ENCODE assay signal across 10 cellular contexts in the genomic region with DNA sequence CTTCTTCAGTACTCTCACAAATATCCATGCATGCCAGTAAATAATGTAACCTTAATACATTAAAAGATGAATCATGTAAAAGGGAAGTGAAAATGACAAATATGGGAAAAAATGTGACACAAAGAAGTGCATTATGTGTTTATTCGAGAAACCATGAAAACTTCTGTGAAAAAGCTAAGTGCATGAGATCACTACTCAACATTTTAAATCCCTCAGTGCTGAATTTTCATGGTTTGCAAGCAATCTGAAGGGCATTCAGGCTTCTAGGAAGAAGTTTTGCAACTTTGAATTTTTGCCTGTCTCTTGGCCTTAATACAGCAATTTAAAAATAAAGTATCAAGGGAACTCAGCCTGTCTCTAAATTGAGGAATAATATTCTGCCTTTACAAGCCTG.
DNase-seq lines count a peak whose midpoint lies in the region; ATAC-seq and TF ChIP-seq lines count a peak whose summit lies in the region.
"Had no signal": no experiment of that assay in that cellular context is flagged by ENCODE, and none has a peak within 500 bp of the region (broad histone marks: within the 10 kb centered on the region; RNA-seq: fewer than 3 reads in every experiment).

No MANE protein-coding gene starts in this region.

- no peak overlapping the region for H3K27ac Mint-ChIP-seq in activated CD4-positive, alpha-beta T cell treated with anti-CD3 and anti-CD28 coated beads for 36 hours
- H3K27ac Mint-ChIP-seq: endodermal cell had no signal

- H3K27me3 Mint-ChIP-seq in activated CD4-positive, alpha-beta T cell treated with anti-CD3 and anti-CD28 coated beads for 36 hours, result peaks cover 2% of the 10 kb centered on the region

- CTCF ChIA-PET in activated CD4-positive, alpha-beta T cell treated with anti-CD3 and anti-CD28 coated beads for 36 hours (lab: Charles Lee), result interaction anchor here (0.6 to 1.4 kb wide), 4 partner anchors 12 to 105 kb away, joined by 3 read pairs; no protein-coding TSS in a partner anchor

- H3K36me3 ChIP-seq in subcutaneous abdominal adipose tissue (ENCODE audit: control insufficient read depth in 5 of 5, insufficient read depth in 5 of 5, low read length in 5 of 5) (no peaks in the 10 kb centered on the region), body of pancreas (replicated peaks in 1 of 2; ENCODE audit: insufficient read depth in 1 of 2, low read depth in 2 of 2) (no peaks in the 10 kb centered on the region)

- H3K9ac ChIP-seq in subcutaneous abdominal adipose tissue (ENCODE audit: low read length in 5 of 5), result peak overlapping the region in 1 of 5 donors; percentile 63

- peaks cover 17% of the 10 kb centered on the region for H3K4me1 Mint-ChIP-seq in activated CD4-positive, alpha-beta T cell treated with anti-CD3 and anti-CD28 coated beads for 36 hours
- H3K4me1 Mint-ChIP-seq: endodermal cell had no signal

- intact Hi-C loops in activated CD4-positive, alpha-beta T cell treated with anti-CD3 and anti-CD28 coated beads for 36 hours (cut with DNase I, micrococcal nuclease), result loop anchor here (1.0 to 2.0 kb wide), 2 partner anchors 12 to 24 kb away; no protein-coding TSS in a partner anchor
- intact Hi-C loops in body of pancreas (cut with DNase I), result no loop called here

- POLR2A ChIA-PET in activated CD4-positive, alpha-beta T cell treated with anti-CD3 and anti-CD28 coated beads for 36 hours (lab: Charles Lee), result no interaction called here

- peak overlapping the region; percentile 27 for H3K27ac ChIP-seq in subcutaneous abdominal adipose tissue (ENCODE audit: low read depth, low read length)
- H3K27ac ChIP-seq in body of pancreas, result peak overlapping the region in 1 of 4 donors; percentile 62

- whole genome bisulfite sequencing in body of pancreas, 2 donors, result 47 to 60% methylated on average over 1 of the region's 1 CpG

- no peak for DNase-seq in activated CD4-positive, alpha-beta T cell treated with anti-CD3 and anti-CD28 coated beads for 36 hours
- DNase-seq in activated CD4-positive, alpha-beta T cell treated with anti-CD3 and anti-CD28 coated beads for 1 hour, result no peak
- DNase-seq in glomerular endothelial cell (ENCODE audit: extremely low read depth, low read depth, low spot score), result peak; percentile 62
- no peak for DNase-seq in T-helper 9 cell
- DNase-seq in NCI-H748 (lab: John Stamatoyannopoulos, UW; ENCODE audit: unreplicated experiment), result no peak
- DNase-seq in body of pancreas, result no peak
- DNase-seq: endodermal cell; stimulated activated CD8-positive, alpha-beta memory T cell treated with anti-CD3 and anti-CD28 coated beads, Interleukin-4, amount 100 ng/mL, for 48 hours had no signal

- H3K4me3 Mint-ChIP-seq in activated CD4-positive, alpha-beta T cell treated with anti-CD3 and anti-CD28 coated beads for 36 hours, result no peak overlapping the region
- H3K4me3 Mint-ChIP-seq: endodermal cell had no signal

- no peak for TF ChIP-seq CTCF in WI38 (IDR thresholded peaks at IDR 0.05; ENCODE audit: low read depth, low read length)
- TF ChIP-seq CTCF in body of pancreas (IDR thresholded peaks at IDR 0.05), result no peak

- no peaks in the 10 kb centered on the region for H3K9me3 ChIP-seq in subcutaneous abdominal adipose tissue (ENCODE audit: control insufficient read depth in 5 of 5, low read length in 5 of 5)
- no peaks in the 10 kb centered on the region for H3K9me3 ChIP-seq in body of pancreas

- peaks cover 0 to 11% (median 10%) of the 10 kb centered on the region in 5 donors for H3K4me1 ChIP-seq in subcutaneous abdominal adipose tissue (ENCODE audit: control insufficient read depth in 5 of 5, insufficient read depth in 5 of 5, low read length in 5 of 5)
- H3K4me1 ChIP-seq in body of pancreas, result no peaks in the 10 kb centered on the region

- H3K9me3 Mint-ChIP-seq in activated CD4-positive, alpha-beta T cell treated with anti-CD3 and anti-CD28 coated beads for 36 hours (ENCODE audit: low read depth), result peaks cover 2% of the 10 kb centered on the region
- H3K9me3 Mint-ChIP-seq: endodermal cell had no signal

- ATAC-seq in activated CD4-positive, alpha-beta T cell treated with anti-CD3 and anti-CD28 coated beads for 36 hours, result peak; percentile 54
- no peak for ATAC-seq in body of pancreas

- no peaks in the 10 kb centered on the region for H3K27me3 ChIP-seq in subcutaneous abdominal adipose tissue (ENCODE audit: control insufficient read depth in 5 of 5, insufficient read depth in 4 of 5, low read length in 5 of 5)
- H3K27me3 ChIP-seq in body of pancreas, result no peaks in the 10 kb centered on the region

- no peaks in the 10 kb centered on the region for H3K36me3 Mint-ChIP-seq in activated CD4-positive, alpha-beta T cell treated with anti-CD3 and anti-CD28 coated beads for 36 hours (ENCODE audit: low read depth)

- H3K4me3 ChIP-seq in WI38 (ENCODE audit: low read depth, low read length) (peak overlapping the region; percentile 16), subcutaneous abdominal adipose tissue (ENCODE audit: low read depth in 1 of 5, low read length in 5 of 5) (peak overlapping the region in 1 of 5 donors; percentile 7), body of pancreas (no peak overlapping the region)

- no peak for TF ChIP-seq POLR2A in body of pancreas (IDR thresholded peaks at IDR 0.05)
